In the genomic region with DNA sequence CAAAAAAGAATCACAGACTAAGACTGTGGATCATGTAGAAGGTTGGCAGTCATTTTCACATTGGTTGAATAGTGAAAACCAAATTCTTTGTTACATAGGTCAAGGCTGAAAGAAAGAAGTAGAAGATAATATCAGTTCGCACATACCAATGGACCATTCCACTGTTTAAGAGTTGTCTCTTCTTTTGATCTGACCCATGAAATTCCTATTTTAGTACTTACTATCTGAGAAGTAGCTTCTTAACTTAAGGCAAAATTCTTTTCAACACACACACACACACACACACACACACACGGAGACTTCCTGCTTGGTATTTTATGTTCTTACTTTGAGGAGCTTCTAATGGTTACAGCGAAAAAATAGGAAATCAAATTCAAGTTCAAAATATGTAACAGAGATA, we compare ENCODE assay signal across 19 cellular contexts.
"Had no signal": no experiment of that assay in that cellular context is flagged by ENCODE, and none has a peak within 500 bp of the region (broad histone marks: within the 10 kb centered on the region; RNA-seq: fewer than 3 reads in every experiment).

No MANE protein-coding gene starts in this region.

- H3K27ac ChIP-seq: coronary artery, esophagus squamous epithelium, heart left ventricle, left lung, thoracic aorta, upper lobe of right lung had no signal

- DNase-seq: activated B cell treated with CpG ODN at 0.5 μM for 24 hours; activated CD4-positive, alpha-beta memory T cell treated with anti-CD3 and anti-CD28 coated beads for 36 hours; activated CD4-positive, alpha-beta T cell treated with anti-CD3 and anti-CD28 coated beads for 4 hours; activated naive CD4-positive, alpha-beta T cell treated with Interleukin-2 at 50 U/mL for 16 hours; activated naive CD8-positive, alpha-beta T cell treated with anti-CD3 and anti-CD28 coated beads for 36 hours; activated T-cell treated with anti-CD3 and anti-CD28 coated beads, Interleukin-2, amount 50 U/mL, for 48 hours; amniotic stem cell; esophagus squamous epithelium; heart left ventricle; left lung; nucleus accumbens; small intestine; stimulated activated CD4-positive, alpha-beta T cell treated with anti-CD3 and anti-CD28 coated beads, Interleukin-15, amount 100 ng/mL, for 24 hours; stimulated activated naive CD4-positive, alpha-beta T cell; T1000; upper lobe of right lung had no signal

- H3K4me3 ChIP-seq: coronary artery, esophagus squamous epithelium, heart left ventricle, left lung, thoracic aorta, upper lobe of right lung had no signal

- H3K36me3 ChIP-seq: esophagus squamous epithelium, heart left ventricle, left lung, thoracic aorta, upper lobe of right lung had no signal

- H3K9me3 ChIP-seq: esophagus squamous epithelium, heart left ventricle, left lung, thoracic aorta, upper lobe of right lung had no signal

- H3K4me1 ChIP-seq: heart left ventricle, left lung, upper lobe of right lung had no signal

- FAIRE-seq: bronchial epithelial cell, small intestine had no signal

- H3K27me3 ChIP-seq: esophagus squamous epithelium, heart left ventricle, left lung, upper lobe of right lung had no signal
